19 cellular contexts compared by ENCODE assay signal in genomic region chr5:57664700-57665099, GRCh38.
"Had no signal": no experiment of that assay in that cellular context is flagged by ENCODE, and none has a peak within 500 bp of the region (broad histone marks: within the 10 kb centered on the region; RNA-seq: fewer than 3 reads in every experiment).

No MANE protein-coding gene starts in this region.

- H3K9me3 Mint-ChIP-seq: activated naive CD4-positive, alpha-beta T cell treated with anti-CD3 and anti-CD28 coated beads, Interleukin-2, amount 50 U/mL, for 72 hours; natural killer cell treated with Interleukin-12 subunit alpha and Interleukin-12 subunit beta and Interleukin-15 and Interleukin-18, amount 100 ng/mL, for 72 hours had no signal

- H3K79me2 ChIP-seq: hepatocyte had no signal

- H3K27me3 Mint-ChIP-seq: brain had no signal

- H3K4me3 Mint-ChIP-seq: brain; immature natural killer cell; natural killer cell treated with Interleukin-12 subunit alpha and Interleukin-12 subunit beta and Interleukin-15 and Interleukin-18, amount 100 ng/mL, for 72 hours had no signal

- DNase-seq: activated CD4-positive, CD25-positive, alpha-beta regulatory T cell treated with anti-CD3 and anti-CD28 coated beads, Interleukin-2, amount 50 U/mL, for 72 hours; activated gamma-delta T cell treated with Interleukin-2 at 50 U/mL for 16 hours; activated T-cell treated with anti-CD3 and anti-CD28 coated beads, Interleukin-2, amount 50 U/mL, for 1 hour; aorta; central memory CD4-positive, alpha-beta T cell; dermis blood vessel endothelial cell; effector memory CD4-positive, alpha-beta T cell; foreskin keratinocyte; immature natural killer cell; kidney glomerular epithelial cell; stimulated activated CD4-positive, alpha-beta T cell treated with anti-CD3 and anti-CD28 coated beads, Interleukin-4, amount 100 ng/mL, for 24 hours; stimulated activated naive CD4-positive, alpha-beta T cell treated with Interleukin-2 at 50 U/mL for 16 hours; upper lobe of left lung; WERI-Rb-1 had no signal

- H3K27ac Mint-ChIP-seq: activated naive CD4-positive, alpha-beta T cell treated with anti-CD3 and anti-CD28 coated beads, Interleukin-2, amount 50 U/mL, for 72 hours; immature natural killer cell; natural killer cell treated with Interleukin-12 subunit alpha and Interleukin-12 subunit beta and Interleukin-15 and Interleukin-18, amount 100 ng/mL, for 72 hours had no signal

- H3K27ac ChIP-seq: foreskin keratinocyte, hepatocyte, prostate gland, upper lobe of left lung, WERI-Rb-1 had no signal

- H3K4me2 ChIP-seq: hepatocyte had no signal

- H3K4me1 Mint-ChIP-seq: immature natural killer cell had no signal

- H3K36me3 ChIP-seq: prostate gland, upper lobe of left lung, WERI-Rb-1 had no signal

- ATAC-seq: activated naive CD4-positive, alpha-beta T cell treated with anti-CD3 and anti-CD28 coated beads, Interleukin-2, amount 50 U/mL, for 72 hours; natural killer cell treated with Interleukin-12 subunit alpha and Interleukin-12 subunit beta and Interleukin-15 and Interleukin-18, amount 100 ng/mL, for 72 hours had no signal

- H3K36me3 Mint-ChIP-seq: activated naive CD4-positive, alpha-beta T cell treated with anti-CD3 and anti-CD28 coated beads, Interleukin-2, amount 50 U/mL, for 72 hours; brain; immature natural killer cell; natural killer cell treated with Interleukin-12 subunit alpha and Interleukin-12 subunit beta and Interleukin-15 and Interleukin-18, amount 100 ng/mL, for 72 hours had no signal

- H3K9me3 ChIP-seq: prostate gland, upper lobe of left lung had no signal

- H2AFZ ChIP-seq: hepatocyte had no signal

- H3K4me3 ChIP-seq: hepatocyte, prostate gland, upper lobe of left lung had no signal

- H3K27me3 ChIP-seq: foreskin keratinocyte, hepatocyte, upper lobe of left lung had no signal

- H3K4me1 ChIP-seq: prostate gland had no signal
